19 cellular contexts compared by ENCODE assay signal in the genomic region with DNA sequence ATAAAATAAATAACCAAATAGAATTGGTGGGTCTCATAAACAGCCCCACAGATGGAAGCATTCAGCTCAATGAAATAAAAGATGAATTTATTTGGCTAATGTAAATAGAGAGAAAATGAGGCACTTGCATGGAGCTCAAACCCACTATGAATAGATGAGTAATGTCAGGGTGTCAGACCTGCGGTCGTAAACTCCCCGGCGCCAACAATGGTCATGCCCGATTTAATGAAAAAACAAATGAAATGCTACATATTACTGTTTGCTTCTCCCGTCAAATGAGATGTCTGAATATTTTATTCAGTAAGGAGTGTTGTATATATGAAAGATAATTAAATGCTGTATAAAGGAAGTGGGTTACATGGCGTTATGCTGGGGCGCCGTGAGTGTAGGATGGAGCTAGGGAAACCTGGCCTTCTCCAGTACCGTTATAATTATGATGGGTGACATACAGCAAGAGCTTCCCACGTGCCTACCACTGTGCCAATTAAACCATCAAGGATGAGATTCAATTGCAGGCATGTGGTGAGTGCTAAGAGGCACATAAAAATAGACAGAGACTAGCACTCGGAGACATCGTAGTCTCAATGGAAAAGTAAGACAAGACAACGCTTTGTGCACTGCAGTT.
"Had no signal": no experiment of that assay in that cellular context is flagged by ENCODE, and none has a peak within 500 bp of the region (broad histone marks: within the 10 kb centered on the region; RNA-seq: fewer than 3 reads in every experiment).

No MANE protein-coding gene starts in this region.

- H3K36me3 ChIP-seq: ascending aorta, colonic mucosa, left ventricle myocardium inferior, thoracic aorta had no signal

- ATAC-seq: activated CD4-positive, alpha-beta T cell treated with anti-CD3 and anti-CD28 coated beads for 36 hours; activated naive CD8-positive, alpha-beta T cell treated with anti-CD3 and anti-CD28 coated beads, Interleukin-2, amount 50 U/mL, for 24 hours; natural killer cell treated with Interleukin-12 subunit alpha and Interleukin-12 subunit beta and Interleukin-15 and Interleukin-18, amount 100 ng/mL, for 72 hours; psoas muscle; sciatic nerve; stimulated activated naive CD8-positive, alpha-beta T cell treated with anti-CD3 and anti-CD28 coated beads, Interleukin-15, Interleukin-2, amounts not matched to agents 100 U/mL and 50 U/mL, for 24 hours had no signal

- H3K4me1 ChIP-seq: ascending aorta, colonic mucosa, left ventricle myocardium inferior, psoas muscle had no signal

- H3K27me3 ChIP-seq: ascending aorta, colonic mucosa had no signal

- H3K4me3 ChIP-seq: ascending aorta, colonic mucosa, left ventricle myocardium inferior, psoas muscle, thoracic aorta had no signal

- DNase-seq: activated CD4-positive, alpha-beta T cell treated with anti-CD3 and anti-CD28 coated beads for 36 hours; activated naive CD4-positive, alpha-beta T cell treated with Interleukin-2 at 50 U/mL for 16 hours; activated naive CD8-positive, alpha-beta T cell treated with anti-CD3 and anti-CD28 coated beads, Interleukin-2, amount 50 U/mL, for 24 hours; colonic mucosa; effector CD4-positive, alpha-beta T cell; islet precursor cell; left ventricle myocardium inferior; mesenchymal stem cell; occipital lobe; psoas muscle; stimulated activated CD4-positive, alpha-beta T cell treated with anti-CD3 and anti-CD28 coated beads, Interleukin-12 subunit alpha, Interleukin-12 subunit beta, amount 100 ng/mL, for 4 hours; stimulated activated CD4-positive, alpha-beta T cell treated with anti-CD3 and anti-CD28 coated beads, Interleukin-2, amount 100 ng/mL, for 48 hours; stimulated activated CD8-positive, alpha-beta memory T cell treated with anti-CD3 and anti-CD28 coated beads, Interleukin-4, amount 100 ng/mL, for 48 hours; stimulated activated naive CD8-positive, alpha-beta T cell treated with anti-CD3 and anti-CD28 coated beads, Interleukin-15, Interleukin-2, amounts not matched to agents 100 U/mL and 50 U/mL, for 24 hours had no signal

- H3K9me3 ChIP-seq: ascending aorta, colonic mucosa had no signal

- H3K27ac ChIP-seq: ascending aorta, colonic mucosa, left ventricle myocardium inferior, psoas muscle, thoracic aorta, VCaP had no signal
